ENCODE assay signal across 8 cellular contexts in the genomic region with DNA sequence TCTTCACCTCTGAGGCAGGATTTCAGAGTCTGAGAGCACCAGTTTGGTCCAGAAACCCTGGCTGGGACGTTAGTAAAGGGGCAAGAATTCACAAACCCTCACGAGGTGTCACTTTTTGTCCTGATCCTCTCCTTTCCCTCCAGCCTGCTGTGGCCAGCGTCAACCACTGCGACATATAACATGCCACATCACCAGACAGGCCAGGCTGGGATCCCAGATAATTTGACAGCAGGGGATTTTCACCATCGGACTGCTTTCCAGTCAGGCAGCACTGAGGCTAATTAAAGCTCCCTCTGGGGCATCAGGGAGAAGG. TPM values are rescaled to one million over a fixed set of nuclear protein-coding genes. Genes with fewer than 3 reads are reported as not detected.
DNase-seq lines count a peak whose midpoint lies in the region; ATAC-seq and TF ChIP-seq lines count a peak whose summit lies in the region.

No MANE protein-coding gene starts in this region.

- H4K20me1 ChIP-seq in mammary epithelial cell (ENCODE audit: insufficient read depth, low read length), result no peaks in the 10 kb centered on the region

- 18% methylated on average over 5 of the region's 5 CpGs for WGBS in mammary epithelial cell (ENCODE audit: low coverage, missing lambda C conversion rate)

- H3K9ac ChIP-seq in mammary epithelial cell (ENCODE audit: insufficient read depth, low read length), result peak overlapping the region; percentile 56

- H3K4me3 Mint-ChIP-seq in activated T-cell treated with anti-CD3 and anti-CD28 coated beads, Interleukin-2, amount 50 U/mL, for 4 hours, result peak overlapping the region; percentile 79
- H3K4me3 Mint-ChIP-seq in type B pancreatic cell, result peak overlapping the region; percentile 88

- CTCF ChIA-PET in mammary epithelial cell (lab: Charles Lee; ENCODE audit: low non-redundant PET), result interaction anchor here (0.6 to 0.8 kb wide), 10 partner anchors 36 to 438 kb away, joined by 3 to 8 read pairs (median 5); no protein-coding TSS in a partner anchor

- dilution Hi-C loops in mammary epithelial cell (cut with HindIII; ENCODE audit: low sequenced_read_pairs), result no loop called here

- peaks cover 8% of the 10 kb centered on the region for H3K4me1 Mint-ChIP-seq in activated T-cell treated with anti-CD3 and anti-CD28 coated beads, Interleukin-2, amount 50 U/mL, for 4 hours (ENCODE audit: low read depth)
- peaks cover 15% of the 10 kb centered on the region for H3K4me1 Mint-ChIP-seq in type B pancreatic cell (ENCODE audit: unreplicated experiment)

- H3K4me3 ChIP-seq in mammary epithelial cell (replicated peaks in 1 of 3; ENCODE audit: insufficient read depth in 1 of 3, low read depth in 2 of 3, low read length in 3 of 3) (peak overlapping the region; percentile 46 to 55 (median 49)), lower lobe of right lung (peak overlapping the region; percentile 58)

- TSS peak; percentile 49 for BruUV-seq in mammary epithelial cell (replicated peaks; lab: Mats Ljungman, UMichigan)

- ATAC-seq in activated T-cell treated with anti-CD3 and anti-CD28 coated beads, Interleukin-2, amount 50 U/mL, for 4 hours, result peak in 1 of 2 donors; percentile 31
- peak; percentile 53 to 59 for ATAC-seq in lower lobe of right lung
- no peak for ATAC-seq in GM19328 (IDR thresholded peaks at IDR 0.05; ENCODE audit: unreplicated experiment)

- no peak for DNase-seq in activated T-cell treated with anti-CD3 and anti-CD28 coated beads, Interleukin-2, amount 50 U/mL, for 4 hours
- no peak for DNase-seq in activated T-cell treated with anti-CD3 and anti-CD28 coated beads for 4 hours
- no peak for DNase-seq in mammary epithelial cell
- DNase-seq in lower lobe of right lung, result no peak
- DNase-seq in type B pancreatic cell (ENCODE audit: extremely low spot score, unreplicated experiment), result no peak
- DNase-seq in midbrain (lab: John Stamatoyannopoulos, UW), result no peak
- DNase-seq in DMS 273 treated with DMSO at 0.1 percent for 48 hours (lab: John Stamatoyannopoulos, UW), result no peak

- in situ Hi-C loops in mammary epithelial cell (cut with MboI; ENCODE audit: low sequenced_read_pairs in 2 of 2), result no loop called here

- no peaks in the 10 kb centered on the region for H3K9me3 ChIP-seq in mammary epithelial cell (replicated peaks; ENCODE audit: insufficient read depth, low read length)
- no peaks in the 10 kb centered on the region for H3K9me3 ChIP-seq in lower lobe of right lung

- H3K4me2 ChIP-seq in mammary epithelial cell (ENCODE audit: insufficient read depth, low read depth, low read length), result peak overlapping the region; percentile 93

- no peaks in the 10 kb centered on the region for H3K9me3 Mint-ChIP-seq in activated T-cell treated with anti-CD3 and anti-CD28 coated beads, Interleukin-2, amount 50 U/mL, for 4 hours
- H3K9me3 Mint-ChIP-seq in type B pancreatic cell, result no peaks in the 10 kb centered on the region

- peak overlapping the region; percentile 89 for H2AFZ ChIP-seq in mammary epithelial cell (ENCODE audit: low read depth, low read length)

- no peaks in the 10 kb centered on the region for H3K27me3 Mint-ChIP-seq in activated T-cell treated with anti-CD3 and anti-CD28 coated beads, Interleukin-2, amount 50 U/mL, for 4 hours (ENCODE audit: low read depth)
- peaks cover 4% of the 10 kb centered on the region for H3K27me3 Mint-ChIP-seq in type B pancreatic cell

- H3K27ac Mint-ChIP-seq in type B pancreatic cell, result peak overlapping the region; percentile 87

- H3K4me1 ChIP-seq in mammary epithelial cell (ENCODE audit: insufficient read depth, low read length) (peaks cover 13% of the 10 kb centered on the region), lower lobe of right lung (peaks cover 6% of the 10 kb centered on the region)

- H3K27me3 ChIP-seq in mammary epithelial cell (ENCODE audit: insufficient read depth, low read length) (no peaks in the 10 kb centered on the region), lower lobe of right lung (ENCODE audit: low read depth) (no peaks in the 10 kb centered on the region)

- H3K36me3 ChIP-seq in mammary epithelial cell (ENCODE audit: insufficient read depth, low read length), result peaks cover 2% of the 10 kb centered on the region
- no peaks in the 10 kb centered on the region for H3K36me3 ChIP-seq in lower lobe of right lung

- intact Hi-C loops in mammary epithelial cell (cut with micrococcal nuclease), result no loop called here
- intact Hi-C loops in lower lobe of right lung (cut with DNase I), result no loop called here

- H3K27ac ChIP-seq in mammary epithelial cell (ENCODE audit: insufficient read depth, low read depth, low read length) (peak overlapping the region; percentile 58), lower lobe of right lung (peak overlapping the region; percentile 86)

- H3K79me2 ChIP-seq in mammary epithelial cell (ENCODE audit: insufficient read depth, low read length), result no peaks in the 10 kb centered on the region

- TF ChIP-seq CTCF in mammary epithelial cell (conservative IDR thresholded peaks at IDR 0.05 in 1 of 2, IDR thresholded peaks at IDR 0.05 in 1 of 2; ENCODE audit: extremely low read depth in 1 of 2, insufficient read depth in 1 of 2, low read depth in 1 of 2, low read length in 2 of 2) (no peak), lower lobe of right lung (IDR thresholded peaks at IDR 0.05) (no peak), type B pancreatic cell (conservative IDR thresholded peaks at IDR 0.05) (no peak)

- H3K36me3 Mint-ChIP-seq in activated T-cell treated with anti-CD3 and anti-CD28 coated beads, Interleukin-2, amount 50 U/mL, for 4 hours (ENCODE audit: insufficient read depth), result no peaks in the 10 kb centered on the region
- no peaks in the 10 kb centered on the region for H3K36me3 Mint-ChIP-seq in type B pancreatic cell

RNA-seq across cellular contexts. Expression of a gene that starts 36.8 kb away (rescaled TPM):
- 1 to 10 TPM; 5.6 to 6.9 (median 6.5) TPM for total RNA-seq in activated T-cell treated with anti-CD3 and anti-CD28 coated beads, Interleukin-2, amount 50 U/mL, for 4 hours
- total RNA-seq in mammary epithelial cell, result 100 to 1,000 TPM; 126 to 137 TPM
- 107 TPM for polyA plus RNA-seq in mammary epithelial cell
- polyA minus RNA-seq in mammary epithelial cell, result 138 TPM
- total RNA-seq in lower lobe of right lung, result 50.1 TPM
- 94.1 and 164 TPM in 2 replicates for total RNA-seq in type B pancreatic cell (ENCODE audit: low replicate concordance)
